1 cellular context compared by ENCODE assay signal in the genomic region with DNA sequence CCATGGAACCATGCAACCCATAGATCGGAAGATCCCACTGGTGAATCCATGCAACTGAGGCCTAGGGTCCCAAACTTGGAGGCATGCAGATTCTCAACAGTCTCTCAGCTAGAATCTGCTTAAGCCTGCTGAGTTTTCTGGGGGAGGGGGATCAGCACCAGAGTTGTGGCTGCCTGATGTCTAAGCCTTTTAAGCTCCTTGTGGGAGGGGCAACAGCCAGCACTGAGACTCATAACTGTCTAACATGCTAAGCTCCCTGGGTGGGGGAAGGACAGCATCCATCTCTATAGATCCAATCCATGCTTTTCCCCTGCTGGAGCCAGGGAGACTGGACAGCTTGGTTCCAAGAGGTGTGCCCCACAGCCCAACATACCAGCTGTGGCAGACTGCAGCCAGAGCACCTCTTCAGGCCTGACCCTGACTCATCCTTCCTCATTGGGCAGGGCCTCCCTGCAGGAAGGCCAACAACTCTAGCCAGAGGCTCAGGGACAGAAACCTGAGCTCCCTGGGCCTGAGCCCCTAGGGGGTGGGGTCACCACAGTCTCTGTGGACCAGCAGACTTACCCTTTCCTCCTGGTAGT.
TF ChIP-seq lines count a peak whose summit lies in the region.

No MANE protein-coding gene starts in this region.

TF ChIP-seq in IMR-90, 13 proteins besides CTCF, POLR2A, EP300 and RAD21:
- TF ChIP-seq RFX5 (IDR thresholded peaks at IDR 0.05; ENCODE audit: low read depth, low read length) (no peak), NFE2L2 (IDR thresholded peaks at IDR 0.05; ENCODE audit: low read depth, low read length) (no peak), MXI1 (IDR thresholded peaks at IDR 0.05; ENCODE audit: borderline replicate concordance, low read depth, low read length) (no peak), CEBPB (IDR thresholded peaks at IDR 0.05; ENCODE audit: low read depth, low read length) (no peak), CHD1 (IDR thresholded peaks at IDR 0.05; ENCODE audit: low read depth, low read length) (no peak), FOS (IDR thresholded peaks at IDR 0.05; ENCODE audit: low read depth, low read length) (no peak), MAZ (IDR thresholded peaks at IDR 0.05; ENCODE audit: borderline replicate concordance, low read depth, low read length) (no peak)
